Comparison of ENCODE assay signal across 1 cellular context in the genomic region with DNA sequence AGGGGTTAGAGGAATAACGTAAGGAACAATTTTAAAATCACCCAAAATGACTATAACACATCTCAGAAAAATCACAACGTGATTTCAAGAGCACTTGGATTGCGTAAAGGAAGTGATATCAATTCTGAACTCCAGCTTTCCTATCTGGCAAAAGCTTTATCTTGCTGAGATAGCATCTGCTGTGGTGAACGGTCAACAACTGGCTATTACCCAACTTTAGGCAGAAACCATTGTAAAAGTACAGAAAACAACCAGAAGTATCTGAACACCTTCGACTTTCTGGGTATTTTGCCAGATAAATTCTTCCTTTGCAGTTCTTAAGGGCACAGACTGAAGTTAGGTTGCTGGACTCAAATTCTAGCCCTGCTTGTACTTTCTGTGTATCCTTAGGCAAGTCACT.
TF ChIP-seq lines count a peak whose summit lies in the region.

No MANE protein-coding gene starts in this region.

TF ChIP-seq in SK-N-SH treated with all-trans-retinoic acid at 6 μM for 48 hours, 23 proteins besides CTCF, POLR2A, EP300 and RAD21 (continued from another document):
- TF ChIP-seq POU6F1 (CRISPR knock-in tag; IDR thresholded peaks at IDR 0.05; ENCODE audit: borderline replicate concordance, low read depth) = no peak
- no peak for TF ChIP-seq TCF4 (CRISPR knock-in tag; IDR thresholded peaks at IDR 0.05; ENCODE audit: borderline replicate concordance)
- TF ChIP-seq OSR1 (CRISPR knock-in tag; IDR thresholded peaks at IDR 0.05) = no peak
- TF ChIP-seq ZNF565 (CRISPR knock-in tag; conservative IDR thresholded peaks at IDR 0.05; ENCODE audit: low read depth) = no peak
